ENCODE assay signal across 9 cellular contexts in the genomic region with DNA sequence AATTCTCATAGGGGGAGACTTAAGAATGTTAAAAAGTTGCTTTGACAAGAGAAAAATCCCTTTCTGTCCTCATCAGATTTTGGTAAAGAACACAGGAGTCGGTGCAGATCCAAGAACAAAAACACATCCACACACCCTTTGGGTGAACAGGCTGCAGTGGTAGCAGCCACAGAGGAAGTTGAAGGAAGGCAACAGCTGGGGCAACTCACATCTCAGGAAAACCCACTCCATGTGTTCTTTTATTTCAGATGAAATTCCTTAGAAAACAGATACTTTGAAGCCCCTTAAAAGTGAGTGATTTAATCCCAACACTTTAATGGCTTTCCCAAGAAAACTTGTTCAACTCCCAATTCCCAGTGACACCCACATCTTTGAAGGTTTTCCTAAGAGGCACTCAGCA.
"Had no signal": no experiment of that assay in that cellular context is flagged by ENCODE, and none has a peak within 500 bp of the region (broad histone marks: within the 10 kb centered on the region; RNA-seq: fewer than 3 reads in every experiment).

No MANE protein-coding gene starts in this region.

- H3K36me3 ChIP-seq: HAP-1 had no signal

- H3K27ac ChIP-seq: GM23248, HL-60 had no signal

- ATAC-seq: HCT116, HepG2 had no signal

- DNase-seq: GM23248, GOT3, H7, HFFc6 had no signal

- H3K4me3 ChIP-seq: GM23248, HAP-1 had no signal

- H3K4me3 Mint-ChIP-seq: HFFc6, IgD-negative memory B cell had no signal

- H3K36me3 Mint-ChIP-seq: IgD-negative memory B cell had no signal

- H3K9me3 Mint-ChIP-seq: HFFc6 had no signal

- H3K4me1 ChIP-seq: HAP-1 had no signal

- H3K4me1 Mint-ChIP-seq: IgD-negative memory B cell had no signal

- H3K27me3 Mint-ChIP-seq: IgD-negative memory B cell had no signal

- H3K27ac Mint-ChIP-seq: HFFc6, IgD-negative memory B cell had no signal

- H3K9ac ChIP-seq: GM23248 had no signal

- H3K9me3 ChIP-seq: HAP-1 had no signal
